ENCODE assay signal across 8 cellular contexts in genomic region chr7:31782411-31782991, GRCh38.
DNase-seq lines count a peak whose midpoint lies in the region; ATAC-seq, FAIRE-seq and TF ChIP-seq lines count a peak whose summit lies in the region.

No MANE protein-coding gene starts in this region.

- intact Hi-C loops in activated naive CD4-positive, alpha-beta T cell treated with anti-CD3 and anti-CD28 coated beads for 36 hours (cut with micrococcal nuclease), result no loop called here
- intact Hi-C loops in naive thymus-derived CD4-positive, alpha-beta T cell (cut with micrococcal nuclease), result loop anchor here in 1 of 2 donors (5.0 kb wide), 1 partner anchor 420 kb away; no protein-coding TSS in a partner anchor

- CTCF ChIA-PET in activated naive CD4-positive, alpha-beta T cell treated with anti-CD3 and anti-CD28 coated beads for 36 hours (lab: Charles Lee), result interaction anchor here (0.8 to 1.6 kb wide), 2 partner anchors 9 to 33 kb away, joined by 3 read pairs; no protein-coding TSS in a partner anchor
- CTCF ChIA-PET in naive thymus-derived CD4-positive, alpha-beta T cell (lab: Charles Lee), result no interaction called here

- H3K36me3 Mint-ChIP-seq in activated naive CD4-positive, alpha-beta T cell treated with anti-CD3 and anti-CD28 coated beads for 36 hours (ENCODE audit: low read depth), result no peaks in the 10 kb centered on the region
- H3K36me3 Mint-ChIP-seq in naive thymus-derived CD4-positive, alpha-beta T cell, result no peaks in the 10 kb centered on the region

- TF ChIP-seq POLR2A in H54 (IDR thresholded peaks at IDR 0.05; ENCODE audit: low read depth, low read length), result no peak

- H3K4me3 ChIP-seq in naive thymus-derived CD4-positive, alpha-beta T cell (ENCODE audit: low read length), result no peak overlapping the region

- peak; percentile 81 for FAIRE-seq in H54 (lab: Jason Lieb, UNC)
- FAIRE-seq in RCC 7860 (lab: Jason Lieb, UNC), result peak; percentile 63

- H3K27ac Mint-ChIP-seq in activated naive CD4-positive, alpha-beta T cell treated with anti-CD3 and anti-CD28 coated beads for 36 hours, result no peak overlapping the region
- no peak overlapping the region for H3K27ac Mint-ChIP-seq in naive thymus-derived CD4-positive, alpha-beta T cell

- no peaks in the 10 kb centered on the region for H3K36me3 ChIP-seq in naive thymus-derived CD4-positive, alpha-beta T cell (ENCODE audit: control insufficient read depth in 2 of 3, insufficient read depth in 3 of 3, low read length in 3 of 3)

- no peaks in the 10 kb centered on the region for H3K4me1 ChIP-seq in naive thymus-derived CD4-positive, alpha-beta T cell (ENCODE audit: control insufficient read depth in 2 of 2, insufficient read depth in 2 of 2, low read length in 2 of 2)

- no peaks in the 10 kb centered on the region for H3K9me3 Mint-ChIP-seq in activated naive CD4-positive, alpha-beta T cell treated with anti-CD3 and anti-CD28 coated beads for 36 hours
- H3K9me3 Mint-ChIP-seq in naive thymus-derived CD4-positive, alpha-beta T cell, result peaks cover 0 to 4% (median 0%) of the 10 kb centered on the region in 11 donors

- POLR2A ChIA-PET in naive thymus-derived CD4-positive, alpha-beta T cell (lab: Charles Lee), result no interaction called here

- peak; percentile 6 for DNase-seq in activated naive CD4-positive, alpha-beta T cell treated with anti-CD3 and anti-CD28 coated beads for 36 hours
- DNase-seq in activated naive CD4-positive, alpha-beta T cell treated with Interleukin-2 at 50 U/mL for 16 hours, result no peak
- peak; percentile 61 for DNase-seq in H54 (ENCODE audit: insufficient read length, low spot score)
- DNase-seq in LHCN-M2 (ENCODE audit: low read depth), result peak; percentile 48
- peak; percentile 60 for DNase-seq in RCC 7860 (ENCODE audit: low spot score)
- peak; percentile 12 for DNase-seq in epithelial cell of prostate (ENCODE audit: low read depth, low spot score)
- no peak for DNase-seq in naive thymus-derived CD4-positive, alpha-beta T cell
- no peak for DNase-seq in stimulated activated CD4-positive, alpha-beta T cell treated with anti-CD3 and anti-CD28 coated beads, Interleukin-4, amount 100 ng/mL, for 24 hours

- H3K4me1 Mint-ChIP-seq in activated naive CD4-positive, alpha-beta T cell treated with anti-CD3 and anti-CD28 coated beads for 36 hours (ENCODE audit: low read depth), result no peaks in the 10 kb centered on the region
- no peaks in the 10 kb centered on the region for H3K4me1 Mint-ChIP-seq in naive thymus-derived CD4-positive, alpha-beta T cell

- no peaks in the 10 kb centered on the region for H3K27me3 ChIP-seq in naive thymus-derived CD4-positive, alpha-beta T cell (ENCODE audit: control insufficient read depth in 2 of 2, insufficient read depth in 2 of 2, low read length in 2 of 2)

- H3K4me3 Mint-ChIP-seq in activated naive CD4-positive, alpha-beta T cell treated with anti-CD3 and anti-CD28 coated beads for 36 hours, result no peak overlapping the region
- no peak overlapping the region for H3K4me3 Mint-ChIP-seq in naive thymus-derived CD4-positive, alpha-beta T cell

- no peaks in the 10 kb centered on the region for H3K9me3 ChIP-seq in naive thymus-derived CD4-positive, alpha-beta T cell (ENCODE audit: control insufficient read depth in 2 of 3, low read length in 3 of 3)

- no peaks in the 10 kb centered on the region for H3K27me3 Mint-ChIP-seq in activated naive CD4-positive, alpha-beta T cell treated with anti-CD3 and anti-CD28 coated beads for 36 hours (ENCODE audit: low read depth)
- no peaks in the 10 kb centered on the region for H3K27me3 Mint-ChIP-seq in naive thymus-derived CD4-positive, alpha-beta T cell

- peak; percentile 70 for ATAC-seq in naive thymus-derived CD4-positive, alpha-beta T cell

- H3K27ac ChIP-seq in epithelial cell of prostate, result no peak overlapping the region
- no peak overlapping the region for H3K27ac ChIP-seq in naive thymus-derived CD4-positive, alpha-beta T cell (ENCODE audit: low read depth, low read length)

Comparison
In these comparisons a context has a peak if more than half of its experiments do, and no peak if none do; other contexts are left out.
1. DNase-seq: peak in activated naive CD4-positive, alpha-beta T cell treated with anti-CD3 and anti-CD28 coated beads for 36 hours (single experiment), H54 (single experiment), LHCN-M2 (single experiment), RCC 7860 (single experiment) and epithelial cell of prostate (single experiment); none in activated naive CD4-positive, alpha-beta T cell treated with Interleukin-2 at 50 U/mL for 16 hours (single experiment), naive thymus-derived CD4-positive, alpha-beta T cell (0 of 9) and stimulated activated CD4-positive, alpha-beta T cell treated with anti-CD3 and anti-CD28 coated beads, Interleukin-4, amount 100 ng/mL, for 24 hours (single experiment).